In the genomic region with DNA sequence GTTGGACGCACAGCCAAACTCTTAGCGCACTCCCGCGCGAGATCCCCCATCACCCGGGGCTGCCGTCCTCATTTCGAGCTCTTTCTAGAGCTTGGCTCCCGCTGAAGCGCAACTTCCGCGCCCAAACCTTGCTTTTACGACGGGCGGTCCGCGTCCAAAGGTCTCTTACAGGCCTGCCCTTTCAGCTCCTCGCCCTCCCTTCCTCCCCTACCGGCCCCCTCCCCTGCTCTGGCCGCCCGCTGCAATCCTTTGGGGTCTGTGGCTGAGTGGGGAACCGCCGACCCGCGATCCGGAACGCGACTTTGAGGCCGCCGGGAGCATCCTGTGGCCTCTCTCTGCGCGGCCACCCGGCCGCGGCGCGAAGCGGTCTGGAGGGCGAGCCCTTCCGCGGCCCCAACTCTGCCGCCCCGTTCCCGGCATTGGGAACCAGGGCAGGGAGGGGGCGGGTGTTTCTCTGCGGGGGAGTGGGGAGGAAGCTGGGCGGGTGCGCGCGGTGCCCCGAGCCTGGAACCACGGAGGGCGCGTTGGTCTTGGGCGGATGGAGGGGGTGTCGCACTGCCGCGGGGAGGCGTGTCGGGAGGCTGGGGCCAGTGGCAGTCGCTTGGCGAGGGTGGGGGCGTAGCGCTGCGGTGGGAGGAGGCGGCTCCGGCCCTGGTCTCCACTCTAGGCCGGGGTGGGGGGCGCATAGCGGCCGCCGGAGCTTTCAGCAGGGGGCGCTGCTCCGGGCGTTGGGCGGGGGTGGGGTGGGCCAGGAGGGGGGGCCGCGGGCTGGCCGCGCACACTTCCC, we compare ENCODE assay signal across 8 cellular contexts. TPM values are rescaled to one million over a fixed set of nuclear protein-coding genes. Genes with fewer than 3 reads are reported as not detected.
DNase-seq lines count a peak whose midpoint lies in the region; ATAC-seq and TF ChIP-seq lines count a peak whose summit lies in the region.

TSS of gene GDF7 (plus strand) at position 781 of the 787 bp plus-strand sequence. CDS start 96 bp downstream, outside the sequence.

- H3K4me3 Mint-ChIP-seq in neural crest cell: peak within 1 kb of the TSS; percentile 84

- no peaks in the 10 kb centered on the region for H3K9me3 Mint-ChIP-seq in neural crest cell

- H3K36me3 Mint-ChIP-seq in neural crest cell (ENCODE audit: low read depth): no peaks in the 10 kb centered on the region

- ATAC-seq in GM18867 (IDR thresholded peaks at IDR 0.05; ENCODE audit: unreplicated experiment) (peak; percentile 25), SK-N-SH treated with all-trans-retinoic acid at 6 μM for 48 hours (peak; percentile 10; the same call in 2 of the 3 replicates)

- no peak within 1 kb of the TSS for H3K27ac Mint-ChIP-seq in neural crest cell (ENCODE audit: unreplicated experiment)

- no peak for DNase-seq in AG04449 (ENCODE audit: low read depth, low spot score)
- peak; percentile 56 for DNase-seq in fibroblast of gingiva (ENCODE audit: low read depth)
- DNase-seq in neural crest cell (ENCODE audit: low read depth, low spot score): no peak
- DNase-seq in epidermal melanocyte (ENCODE audit: insufficient read length, low spot score): no peak
- DNase-seq in RWPE1 (ENCODE audit: low spot score): no peak
- DNase-seq in activated CD4-positive, CD25-positive, alpha-beta regulatory T cell treated with anti-CD3 and anti-CD28 coated beads, Interleukin-2, amount 50 U/mL, for 72 hours: no peak

- H3K4me3 ChIP-seq in AG04449 (ENCODE audit: low read depth, low read length): peak within 1 kb of the TSS; percentile 34

- H3K27me3 Mint-ChIP-seq in neural crest cell (ENCODE audit: low read depth): peaks cover 96% of the 10 kb centered on the region

- peaks cover 4% of the 10 kb centered on the region for H3K4me1 Mint-ChIP-seq in neural crest cell

- H3K27ac ChIP-seq in RWPE1: no peak within 1 kb of the TSS

- CTCF ChIA-PET in AG04449 (lab: Yijun Ruan, JAX) (interaction anchor here (1.0 to 10.0 kb wide), 6 partner anchors 9 to 361 kb away, joined by 4 to 382 read pairs (median 6); partner anchors contain the start of gene HS1BP3), RWPE1 (lab: Yijun Ruan, JAX) (interaction anchor here (0.6 to 1.0 kb wide), 5 partner anchors 10 to 334 kb away, joined by 3 to 4 read pairs (median 3); no protein-coding TSS in a partner anchor)

- POLR2A ChIA-PET in AG04449 (lab: Yijun Ruan, JAX): no interaction called here
- POLR2A ChIA-PET in RWPE1 (lab: Yijun Ruan, JAX; ENCODE audit: low non-redundant PET): interaction anchor here (0.6 kb wide), 1 partner anchor 156 kb away, joined by 3 read pairs; the partner anchor contains the start of gene LDAH

- TF ChIP-seq CTCF in AG04449 (IDR thresholded peaks at IDR 0.05; ENCODE audit: insufficient read depth, low read length, missing control alignments) (no peak), neural crest cell (conservative IDR thresholded peaks at IDR 0.05) (peak; percentile 51), RWPE1 (conservative IDR thresholded peaks at IDR 0.05; ENCODE audit: low read depth) (no peak)

TF ChIP-seq in SK-N-SH treated with all-trans-retinoic acid at 6 μM for 48 hours, 23 proteins besides CTCF, POLR2A, EP300 and RAD21:
- TF ChIP-seq ZFP30 (CRISPR knock-in tag; IDR thresholded peaks at IDR 0.05) (no peak), PPARA (CRISPR knock-in tag; IDR thresholded peaks at IDR 0.05; ENCODE audit: borderline replicate concordance) (no peak), GLIS3 (CRISPR knock-in tag; IDR thresholded peaks at IDR 0.05) (no peak)
- TF ChIP-seq, protein P1, sequence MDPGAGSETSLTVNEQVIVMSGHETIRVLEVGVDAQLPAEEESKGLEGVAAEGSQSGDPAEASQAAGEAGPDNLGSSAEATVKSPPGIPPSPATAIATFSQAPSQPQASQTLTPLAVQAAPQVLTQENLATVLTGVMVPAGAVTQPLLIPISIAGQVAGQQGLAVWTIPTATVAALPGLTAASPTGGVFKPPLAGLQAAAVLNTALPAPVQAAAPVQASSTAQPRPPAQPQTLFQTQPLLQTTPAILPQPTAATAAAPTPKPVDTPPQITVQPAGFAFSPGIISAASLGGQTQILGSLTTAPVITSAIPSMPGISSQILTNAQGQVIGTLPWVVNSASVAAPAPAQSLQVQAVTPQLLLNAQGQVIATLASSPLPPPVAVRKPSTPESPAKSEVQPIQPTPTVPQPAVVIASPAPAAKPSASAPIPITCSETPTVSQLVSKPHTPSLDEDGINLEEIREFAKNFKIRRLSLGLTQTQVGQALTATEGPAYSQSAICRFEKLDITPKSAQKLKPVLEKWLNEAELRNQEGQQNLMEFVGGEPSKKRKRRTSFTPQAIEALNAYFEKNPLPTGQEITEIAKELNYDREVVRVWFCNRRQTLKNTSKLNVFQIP (CRISPR knock-in tag; IDR thresholded peaks at IDR 0.05; ENCODE audit: borderline replicate concordance, low read depth): no peak
- TF ChIP-seq, protein P2, sequence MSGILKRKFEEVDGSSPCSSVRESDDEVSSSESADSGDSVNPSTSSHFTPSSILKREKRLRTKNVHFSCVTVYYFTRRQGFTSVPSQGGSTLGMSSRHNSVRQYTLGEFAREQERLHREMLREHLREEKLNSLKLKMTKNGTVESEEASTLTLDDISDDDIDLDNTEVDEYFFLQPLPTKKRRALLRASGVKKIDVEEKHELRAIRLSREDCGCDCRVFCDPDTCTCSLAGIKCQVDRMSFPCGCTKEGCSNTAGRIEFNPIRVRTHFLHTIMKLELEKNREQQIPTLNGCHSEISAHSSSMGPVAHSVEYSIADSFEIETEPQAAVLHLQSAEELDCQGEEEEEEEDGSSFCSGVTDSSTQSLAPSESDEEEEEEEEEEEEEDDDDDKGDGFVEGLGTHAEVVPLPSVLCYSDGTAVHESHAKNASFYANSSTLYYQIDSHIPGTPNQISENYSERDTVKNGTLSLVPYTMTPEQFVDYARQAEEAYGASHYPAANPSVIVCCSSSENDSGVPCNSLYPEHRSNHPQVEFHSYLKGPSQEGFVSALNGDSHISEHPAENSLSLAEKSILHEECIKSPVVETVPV (CRISPR knock-in tag; IDR thresholded peaks at IDR 0.05): no peak
TF ChIP-seq in SK-N-SH treated with all-trans-retinoic acid at 6 μM for 48 hours: peak in this region for 0.

RNA-seq across cellular contexts. Expression of gene GDF7, which starts in this region (rescaled TPM):
- total RNA-seq in neural crest cell: 0.36 and 0.40 TPM in 2 replicates
